Comparison of ENCODE assay signal across 13 cellular contexts in genomic region chr17:60639019-60639330, GRCh38.
"Had no signal": no experiment of that assay in that cellular context is flagged by ENCODE, and none has a peak within 500 bp of the region (broad histone marks: within the 10 kb centered on the region; RNA-seq: fewer than 3 reads in every experiment).

No MANE protein-coding gene starts in this region.

- H3K27ac ChIP-seq: cardiac muscle cell, lower lobe of right lung, ovary, psoas muscle, tibial artery had no signal

- H3K4me3 Mint-ChIP-seq: activated CD4-positive, alpha-beta memory T cell treated with anti-CD3 and anti-CD28 coated beads, Interleukin-2, amount 10 ng/mL, durations not matched to agents 7 days and 5 days; activated CD4-positive, alpha-beta T cell treated with anti-CD3 and anti-CD28 coated beads, Interleukin-2, amount 10 ng/mL, durations not matched to agents 24 days and 14 days; activated CD8-positive, alpha-beta memory T cell treated with anti-CD3 and anti-CD28 coated beads, Interleukin-2, amount 10 ng/mL, durations not matched to agents 7 days and 5 days; activated naive CD4-positive, alpha-beta T cell treated with anti-CD3 and anti-CD28 coated beads, Interleukin-2, amount 10 ng/mL, durations not matched to agents 7 days and 5 days; naive B cell; stimulated activated naive CD8-positive, alpha-beta T cell treated with anti-CD3 and anti-CD28 coated beads, Interleukin-15, Interleukin-2, amounts not matched to agents 100 ng/mL and 50 ng/mL, for 24 hours; T-helper 17 cell had no signal

- H3K4me3 ChIP-seq: cardiac muscle cell, lower lobe of right lung, ovary, psoas muscle, tibial artery had no signal

- H3K9me3 ChIP-seq: lower lobe of right lung, ovary, psoas muscle, tibial artery had no signal

- H3K27me3 ChIP-seq: cardiac muscle cell, ovary, tibial artery had no signal

- H3K9me3 Mint-ChIP-seq: activated CD4-positive, alpha-beta memory T cell treated with anti-CD3 and anti-CD28 coated beads, Interleukin-2, amount 10 ng/mL, durations not matched to agents 7 days and 5 days; activated CD4-positive, alpha-beta T cell treated with anti-CD3 and anti-CD28 coated beads, Interleukin-2, amount 10 ng/mL, durations not matched to agents 24 days and 14 days; activated naive CD4-positive, alpha-beta T cell treated with anti-CD3 and anti-CD28 coated beads, Interleukin-2, amount 10 ng/mL, durations not matched to agents 7 days and 5 days; naive B cell; stimulated activated naive CD8-positive, alpha-beta T cell treated with anti-CD3 and anti-CD28 coated beads, Interleukin-15, Interleukin-2, amounts not matched to agents 100 ng/mL and 50 ng/mL, for 24 hours had no signal

- H3K27me3 Mint-ChIP-seq: activated CD4-positive, alpha-beta memory T cell treated with anti-CD3 and anti-CD28 coated beads, Interleukin-2, amount 10 ng/mL, durations not matched to agents 7 days and 5 days; activated CD4-positive, alpha-beta T cell treated with anti-CD3 and anti-CD28 coated beads, Interleukin-2, amount 10 ng/mL, durations not matched to agents 24 days and 14 days; activated CD8-positive, alpha-beta memory T cell treated with anti-CD3 and anti-CD28 coated beads, Interleukin-2, amount 10 ng/mL, durations not matched to agents 7 days and 5 days; activated naive CD4-positive, alpha-beta T cell treated with anti-CD3 and anti-CD28 coated beads, Interleukin-2, amount 10 ng/mL, durations not matched to agents 7 days and 5 days; naive B cell; stimulated activated naive CD8-positive, alpha-beta T cell treated with anti-CD3 and anti-CD28 coated beads, Interleukin-15, Interleukin-2, amounts not matched to agents 100 ng/mL and 50 ng/mL, for 24 hours; T-helper 17 cell had no signal

- H3K36me3 ChIP-seq: ovary had no signal

- DNase-seq: kidney had no signal

- H3K4me1 Mint-ChIP-seq: activated naive CD4-positive, alpha-beta T cell treated with anti-CD3 and anti-CD28 coated beads, Interleukin-2, amount 10 ng/mL, durations not matched to agents 7 days and 5 days had no signal

- H3K27ac Mint-ChIP-seq: activated CD4-positive, alpha-beta memory T cell treated with anti-CD3 and anti-CD28 coated beads, Interleukin-2, amount 10 ng/mL, durations not matched to agents 7 days and 5 days; activated CD4-positive, alpha-beta T cell treated with anti-CD3 and anti-CD28 coated beads, Interleukin-2, amount 10 ng/mL, durations not matched to agents 24 days and 14 days; activated CD8-positive, alpha-beta memory T cell treated with anti-CD3 and anti-CD28 coated beads, Interleukin-2, amount 10 ng/mL, durations not matched to agents 7 days and 5 days; activated naive CD4-positive, alpha-beta T cell treated with anti-CD3 and anti-CD28 coated beads, Interleukin-2, amount 10 ng/mL, durations not matched to agents 7 days and 5 days; stimulated activated naive CD8-positive, alpha-beta T cell treated with anti-CD3 and anti-CD28 coated beads, Interleukin-15, Interleukin-2, amounts not matched to agents 100 ng/mL and 50 ng/mL, for 24 hours; T-helper 17 cell had no signal

- H3K4me1 ChIP-seq: tibial artery had no signal
